ENCODE assay signal across 20 cellular contexts in the genomic region with DNA sequence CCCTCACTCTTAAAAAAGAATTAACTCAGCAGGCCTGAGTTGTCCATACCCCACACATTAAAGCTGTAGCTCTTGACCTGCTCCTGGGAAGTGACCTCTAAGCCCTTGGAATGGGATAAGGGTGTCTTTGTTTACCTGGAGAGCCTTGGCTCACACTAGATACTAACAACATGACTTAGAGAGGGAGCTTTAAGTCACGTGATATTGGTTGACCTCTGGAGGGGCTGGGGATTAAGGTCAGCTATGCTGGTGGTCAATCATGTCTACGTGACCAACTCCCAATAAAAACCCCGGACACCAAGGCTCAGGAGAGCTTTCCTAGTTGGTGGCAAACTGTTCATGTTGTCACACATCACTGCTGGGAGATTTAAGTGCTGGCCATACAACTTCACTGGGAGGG. TPM values are rescaled to one million over a fixed set of nuclear protein-coding genes. Genes with fewer than 3 reads are reported as not detected.
DNase-seq lines count a peak whose midpoint lies in the region; ATAC-seq, FAIRE-seq and TF ChIP-seq lines count a peak whose summit lies in the region.
"Had no signal": no experiment of that assay in that cellular context is flagged by ENCODE, and none has a peak within 500 bp of the region (broad histone marks: within the 10 kb centered on the region; RNA-seq: fewer than 3 reads in every experiment).

No MANE protein-coding gene starts in this region.

- peak; percentile 36 for FAIRE-seq in bronchial epithelial cell (lab: Jason Lieb, UNC)
- FAIRE-seq: A204.1, D721Med, G401.6, H54 had no signal

- H4K20me1 ChIP-seq in Karpas-422 (ENCODE audit: insufficient read depth, low read depth, low read length) = no peaks in the 10 kb centered on the region

- no peak overlapping the region for H2AFZ ChIP-seq in Karpas-422 (ENCODE audit: low read length)
- H2AFZ ChIP-seq: GM23338 had no signal

- no peaks in the 10 kb centered on the region for H3K79me2 ChIP-seq in Karpas-422 (ENCODE audit: low read length)

- no peak overlapping the region for H3K4me2 ChIP-seq in Karpas-422 (ENCODE audit: low read depth, low read length, poor library complexity, severe bottlenecking)
- H3K4me2 ChIP-seq: GM23338 had no signal

- H3K9me3 ChIP-seq in Karpas-422 (ENCODE audit: low read length) = no peaks in the 10 kb centered on the region
- H3K9me3 ChIP-seq: Caco-2 had no signal

- H3K27me3 ChIP-seq in Karpas-422 (ENCODE audit: low read length) (no peaks in the 10 kb centered on the region), bronchial epithelial cell (ENCODE audit: control insufficient read depth, insufficient read depth, low read length) (no peaks in the 10 kb centered on the region)

- H3K36me3 ChIP-seq in Karpas-422 (ENCODE audit: insufficient read depth, low read length) (no peaks in the 10 kb centered on the region), bronchial epithelial cell (ENCODE audit: control insufficient read depth, insufficient read depth, low read length) (no peaks in the 10 kb centered on the region)

- H3K9ac ChIP-seq in Karpas-422 (ENCODE audit: low read length) = no peak overlapping the region

- H3K4me1 ChIP-seq in Karpas-422 (ENCODE audit: low read length) = peaks cover 9% of the 10 kb centered on the region
- H3K4me1 ChIP-seq: Caco-2 had no signal

- DNase-seq in Karpas-422 = peak; percentile 16
- DNase-seq in bronchial epithelial cell (ENCODE audit: low read depth) = no peak
- no peak for DNase-seq in GDM1 (lab: John Stamatoyannopoulos, UW)
- DNase-seq in NCI-H2029 (lab: John Stamatoyannopoulos, UW) = no peak
- no peak for DNase-seq in nucleus accumbens (lab: John Stamatoyannopoulos, UW)
- DNase-seq: ACHN; Caco-2; CD4-positive, alpha-beta T cell; HCEC 1CT; IMR-90 had no signal

- no peak for ATAC-seq in HG03457 (IDR thresholded peaks at IDR 0.05; ENCODE audit: unreplicated experiment)
- ATAC-seq: GM23338 had no signal

- H3K4me3 ChIP-seq in Karpas-422 (ENCODE audit: low read length) = no peak overlapping the region
- no peak overlapping the region for H3K4me3 ChIP-seq in bronchial epithelial cell (ENCODE audit: low read depth, low read length)
- H3K4me3 ChIP-seq: GM23338 had no signal

- no peaks in the 10 kb centered on the region for H3K9me2 ChIP-seq in Karpas-422 (replicated peaks; ENCODE audit: insufficient read depth, low read length)

- H3K27ac ChIP-seq in Karpas-422 (ENCODE audit: low read length) (no peak overlapping the region), VCaP (peak overlapping the region; percentile 99; the same call in 1 of the 2 replicates)
- H3K27ac ChIP-seq: C4-2B, HL-60 had no signal

- TF ChIP-seq CTCF in VCaP (conservative IDR thresholded peaks at IDR 0.05) = no peak
- no peak for TF ChIP-seq CTCF in bronchial epithelial cell (IDR thresholded peaks at IDR 0.05; ENCODE audit: insufficient read depth, low read length, severe bottlenecking)

RNA-seq across cellular contexts. Expression of gene NWD1, which starts 2.9 kb away (rescaled TPM):
- not detected in 2 replicates for total RNA-seq in Karpas-422 (2014; rRNA removed; shearing (Covaris generic); ENCODE audit: low replicate concordance)
- total RNA-seq in bronchial epithelial cell = under 0.01 and 0.13 TPM in 2 replicates
- total RNA-seq: Caco-2; CD4-positive, alpha-beta T cell; HT1080; IMR-90 had no signal
